Comparison of ENCODE assay signal across 21 cellular contexts in genomic region chr7:102849079-102849478, GRCh38.
A peak's percentile ranks its signal among the peaks of the same experiment; 100 is the strongest.
DNase-seq lines count a peak whose midpoint lies in the region; ATAC-seq, FAIRE-seq and TF ChIP-seq lines count a peak whose summit lies in the region.
"Had no signal": no experiment of that assay in that cellular context is flagged by ENCODE, and none has a peak within 500 bp of the region (broad histone marks: within the 10 kb centered on the region; RNA-seq: fewer than 3 reads in every experiment).

No MANE protein-coding gene starts in this region.

- no peak for ATAC-seq in GM19328 (IDR thresholded peaks at IDR 0.05; ENCODE audit: unreplicated experiment)
- ATAC-seq: GM12878, HepG2 had no signal

- no peak for TF ChIP-seq CTCF in fibroblast of villous mesenchyme (IDR thresholded peaks at IDR 0.05; ENCODE audit: insufficient read depth, low read depth, low read length)

- DNase-seq in GM04503 (ENCODE audit: low read depth) (peak; percentile 65), fibroblast of villous mesenchyme (ENCODE audit: low read depth) (peak; percentile 49), substantia nigra (lab: John Stamatoyannopoulos, UW) (no peak), HTR-8/SVneo (ENCODE audit: insufficient read length, low spot score) (no peak), NCI-H1105 (lab: John Stamatoyannopoulos, UW) (no peak)
- DNase-seq: ACHN; BE2C; CD4-positive, alpha-beta T cell; DMS153; GDM1; GOT3; KBM-7; NCI-H187; NCI-H2107; NCI-H510A treated with DMSO at 0.1 percent for 48 hours; NCI-H774; SHP77 had no signal

- FAIRE-seq in endometrium (lab: Jason Lieb, UNC) (peak; percentile 95), HTR-8/SVneo (lab: Jason Lieb, UNC) (no peak)
- FAIRE-seq: GM12878, HepG2 had no signal

- no peak overlapping the region for H3K27ac ChIP-seq in substantia nigra (ENCODE audit: low read depth, low read length, poor library complexity, severe bottlenecking)

- H3K4me3 ChIP-seq in fibroblast of villous mesenchyme (ENCODE audit: low read depth, low read length) = no peak overlapping the region
- H3K4me3 ChIP-seq: GM12878 had no signal

Comparison
In these comparisons a context has a peak if more than half of its experiments do, and no peak if none do; other contexts are left out.
1. DNase-seq: peak in GM04503 (single experiment) and fibroblast of villous mesenchyme (single experiment); none in substantia nigra (0 of 49), HTR-8/SVneo (single experiment) and NCI-H1105 (single experiment).